In the genomic region with DNA sequence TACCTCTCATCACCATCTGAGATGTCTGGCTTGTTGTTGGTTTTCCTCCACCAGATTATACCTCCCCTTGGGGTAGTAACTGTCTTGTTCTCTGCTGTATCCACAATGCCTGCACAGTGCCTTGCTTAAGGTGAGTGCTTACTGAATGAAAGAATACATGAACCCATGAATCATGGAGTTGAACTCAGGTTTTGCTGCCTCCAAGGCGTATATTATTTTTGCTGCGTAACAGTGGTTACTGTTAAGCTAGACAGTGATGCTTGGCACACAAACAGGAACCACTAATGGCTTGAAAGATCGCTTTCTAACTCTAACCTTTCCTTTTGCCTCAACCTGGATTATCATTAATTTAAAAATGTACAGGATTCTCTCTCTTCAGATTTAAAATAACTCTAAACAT, we compare ENCODE assay signal across 17 cellular contexts.
DNase-seq lines count a peak whose midpoint lies in the region; TF ChIP-seq lines count a peak whose summit lies in the region.
"Had no signal": no experiment of that assay in that cellular context is flagged by ENCODE, and none has a peak within 500 bp of the region (broad histone marks: within the 10 kb centered on the region; RNA-seq: fewer than 3 reads in every experiment).

No MANE protein-coding gene starts in this region.

- no peak overlapping the region for H3K27ac Mint-ChIP-seq in MCF 10A (ENCODE audit: low read depth, unreplicated experiment)
- peak overlapping the region; percentile 75 for H3K27ac Mint-ChIP-seq in nephron progenitor cell
- no peak overlapping the region for H3K27ac Mint-ChIP-seq in activated naive CD4-positive, alpha-beta T cell treated with anti-CD3 and anti-CD28 coated beads for 36 hours
- H3K27ac Mint-ChIP-seq: CD4-positive, CD25-positive, alpha-beta regulatory T cell; CD8-positive, alpha-beta memory T cell; IgD-negative memory B cell had no signal

- no peaks in the 10 kb centered on the region for H3K9me3 ChIP-seq in mammary epithelial cell (replicated peaks; ENCODE audit: insufficient read depth, low read length)
- H3K9me3 ChIP-seq: A549, Caco-2 had no signal

- no peaks in the 10 kb centered on the region for H3K27me3 ChIP-seq in mammary epithelial cell (ENCODE audit: insufficient read depth, low read length)

- no peak overlapping the region for H3K4me3 Mint-ChIP-seq in MCF 10A (ENCODE audit: unreplicated experiment)
- H3K4me3 Mint-ChIP-seq in nephron progenitor cell = peak overlapping the region; percentile 49
- no peak overlapping the region for H3K4me3 Mint-ChIP-seq in activated naive CD4-positive, alpha-beta T cell treated with anti-CD3 and anti-CD28 coated beads for 36 hours
- H3K4me3 Mint-ChIP-seq: CD4-positive, CD25-positive, alpha-beta regulatory T cell; CD8-positive, alpha-beta memory T cell; IgD-negative memory B cell had no signal

- H3K9me3 Mint-ChIP-seq in MCF 10A (ENCODE audit: unreplicated experiment) (no peaks in the 10 kb centered on the region), nephron progenitor cell (peaks cover 23% of the 10 kb centered on the region)
- H3K9me3 Mint-ChIP-seq in activated naive CD4-positive, alpha-beta T cell treated with anti-CD3 and anti-CD28 coated beads for 36 hours = peaks cover 9% of the 10 kb centered on the region

- BruUV-seq in mammary epithelial cell (replicated peaks; lab: Mats Ljungman, UMichigan) (no TSS peak), MCF 10A (replicated peaks; lab: Mats Ljungman, UMichigan) (no TSS peak)

- H3K4me1 ChIP-seq in mammary epithelial cell (ENCODE audit: insufficient read depth, low read length) = no peaks in the 10 kb centered on the region
- H3K4me1 ChIP-seq: A549, Caco-2 had no signal

- in situ Hi-C loops in mammary epithelial cell (cut with MboI; ENCODE audit: low sequenced_read_pairs in 2 of 2) = no loop called here

- H3K27ac ChIP-seq in mammary epithelial cell (ENCODE audit: insufficient read depth, low read depth, low read length) = no peak overlapping the region
- H3K27ac ChIP-seq: 22Rv1, A549, GM23248 had no signal

- no peak overlapping the region for H3K4me3 ChIP-seq in mammary epithelial cell (replicated peaks in 1 of 3; ENCODE audit: insufficient read depth in 1 of 3, low read depth in 2 of 3, low read length in 3 of 3)
- H3K4me3 ChIP-seq in epithelial cell of esophagus (ENCODE audit: low read length) = no peak overlapping the region
- H3K4me3 ChIP-seq: A549, GM23248 had no signal

- H3K79me2 ChIP-seq in mammary epithelial cell (ENCODE audit: insufficient read depth, low read length) = no peaks in the 10 kb centered on the region

- no peaks in the 10 kb centered on the region for H3K36me3 Mint-ChIP-seq in MCF 10A (ENCODE audit: insufficient read depth, unreplicated experiment)
- H3K36me3 Mint-ChIP-seq in nephron progenitor cell (ENCODE audit: low read depth) = peaks cover 13% of the 10 kb centered on the region
- H3K36me3 Mint-ChIP-seq in activated naive CD4-positive, alpha-beta T cell treated with anti-CD3 and anti-CD28 coated beads for 36 hours (ENCODE audit: low read depth) = no peaks in the 10 kb centered on the region
- H3K36me3 Mint-ChIP-seq: CD4-positive, CD25-positive, alpha-beta regulatory T cell; CD8-positive, alpha-beta memory T cell; IgD-negative memory B cell had no signal

- no peak overlapping the region for H3K9ac ChIP-seq in mammary epithelial cell (ENCODE audit: insufficient read depth, low read length)
- H3K9ac ChIP-seq: GM23248 had no signal

- no peak overlapping the region for H3K4me2 ChIP-seq in mammary epithelial cell (ENCODE audit: insufficient read depth, low read depth, low read length)
- H3K4me2 ChIP-seq: A549 had no signal

- CTCF ChIA-PET in mammary epithelial cell (lab: Charles Lee; ENCODE audit: low non-redundant PET) (no interaction called here), MCF 10A (lab: Yijun Ruan, JAX) (interaction anchor here (0.6 to 1.4 kb wide), 2 partner anchors 14 to 425 kb away, joined by 3 read pairs; no protein-coding TSS in a partner anchor)
- CTCF ChIA-PET in activated naive CD4-positive, alpha-beta T cell treated with anti-CD3 and anti-CD28 coated beads for 36 hours (lab: Charles Lee) = no interaction called here

- no peak overlapping the region for H2AFZ ChIP-seq in mammary epithelial cell (ENCODE audit: low read depth, low read length)
- H2AFZ ChIP-seq: GM23248 had no signal

- no peaks in the 10 kb centered on the region for H3K36me3 ChIP-seq in mammary epithelial cell (ENCODE audit: insufficient read depth, low read length)

- 49% methylated on average over 3 of the region's 3 CpGs for WGBS in mammary epithelial cell (ENCODE audit: low coverage, missing lambda C conversion rate)

- no peaks in the 10 kb centered on the region for H4K20me1 ChIP-seq in mammary epithelial cell (ENCODE audit: insufficient read depth, low read length)

- intact Hi-C loops in mammary epithelial cell (cut with micrococcal nuclease) (no loop called here), MCF 10A (cut with micrococcal nuclease) (no loop called here)
- intact Hi-C loops in activated naive CD4-positive, alpha-beta T cell treated with anti-CD3 and anti-CD28 coated beads for 36 hours (cut with micrococcal nuclease) = no loop called here

- H3K27me3 Mint-ChIP-seq in MCF 10A (ENCODE audit: insufficient read depth, unreplicated experiment) (no peaks in the 10 kb centered on the region), nephron progenitor cell (ENCODE audit: low read depth, poor library complexity) (no peaks in the 10 kb centered on the region)
- no peaks in the 10 kb centered on the region for H3K27me3 Mint-ChIP-seq in activated naive CD4-positive, alpha-beta T cell treated with anti-CD3 and anti-CD28 coated beads for 36 hours (ENCODE audit: low read depth)
- H3K27me3 Mint-ChIP-seq: CD4-positive, CD25-positive, alpha-beta regulatory T cell; CD8-positive, alpha-beta memory T cell; IgD-negative memory B cell had no signal

- TF ChIP-seq CTCF in mammary epithelial cell (conservative IDR thresholded peaks at IDR 0.05 in 1 of 2, IDR thresholded peaks at IDR 0.05 in 1 of 2; ENCODE audit: extremely low read depth in 1 of 2, insufficient read depth in 1 of 2, low read depth in 1 of 2, low read length in 2 of 2) (no peak), MCF 10A (IDR thresholded peaks at IDR 0.05; ENCODE audit: unreplicated experiment) (no peak), epithelial cell of esophagus (IDR thresholded peaks at IDR 0.05; ENCODE audit: insufficient read depth, low read depth, low read length, missing control alignments) (no peak), nephron progenitor cell (IDR thresholded peaks at IDR 0.05) (no peak)

- H3K4me1 Mint-ChIP-seq in MCF 10A (ENCODE audit: insufficient read depth, unreplicated experiment) (no peaks in the 10 kb centered on the region), nephron progenitor cell (peaks cover 55% of the 10 kb centered on the region)
- H3K4me1 Mint-ChIP-seq in activated naive CD4-positive, alpha-beta T cell treated with anti-CD3 and anti-CD28 coated beads for 36 hours (ENCODE audit: low read depth) = no peaks in the 10 kb centered on the region
- H3K4me1 Mint-ChIP-seq: CD4-positive, CD25-positive, alpha-beta regulatory T cell; CD8-positive, alpha-beta memory T cell; IgD-negative memory B cell had no signal

- dilution Hi-C loops in mammary epithelial cell (cut with HindIII; ENCODE audit: low sequenced_read_pairs) = no loop called here

- DNase-seq in mammary epithelial cell (peak; percentile 38), MCF 10A (ENCODE audit: unreplicated experiment) (no peak), epithelial cell of esophagus (ENCODE audit: low read depth) (peak; percentile 54), nephron progenitor cell (no peak), T-helper 2 cell (no peak), inferior parietal cortex (ENCODE audit: extremely low spot score) (no peak)
- DNase-seq in activated naive CD4-positive, alpha-beta T cell treated with anti-CD3 and anti-CD28 coated beads for 36 hours = no peak
- DNase-seq: AML-193; C1 segment of cervical spinal cord; Caco-2; CD4-positive, CD25-positive, alpha-beta regulatory T cell; CD8-positive, alpha-beta memory T cell; GM23248; HCEC 1CT had no signal

- POLR2A ChIA-PET in MCF 10A (lab: Yijun Ruan, JAX) = interaction anchor here (0.6 kb wide), 1 partner anchor 32 kb away, joined by 3 read pairs; no protein-coding TSS in a partner anchor

Comparison
In these comparisons a context has a peak if more than half of its experiments do, and no peak if none do; other contexts are left out.
1. DNase-seq: peak in mammary epithelial cell (single experiment) and epithelial cell of esophagus (single experiment); none in MCF 10A (single experiment), nephron progenitor cell (single experiment), activated naive CD4-positive, alpha-beta T cell treated with anti-CD3 and anti-CD28 coated beads for 36 hours (single experiment), T-helper 2 cell (0 of 5) and inferior parietal cortex (single experiment).